In genomic region chr21:38622827-38623209, GRCh38 we compare ENCODE assay signal across 2 cellular contexts.
A peak's percentile ranks its signal among the peaks of the same experiment; 100 is the strongest.
TF ChIP-seq lines count a peak whose summit lies in the region.

No MANE protein-coding gene starts in this region.

TF ChIP-seq in HepG2, 621 proteins besides CTCF, POLR2A, EP300 and RAD21:
- no peak for TF ChIP-seq FOXK2 (IDR thresholded peaks at IDR 0.05)
- no peak for TF ChIP-seq TEAD2 (CRISPR knock-in tag; IDR thresholded peaks at IDR 0.05)
- no peak for TF ChIP-seq KLF13 (CRISPR knock-in tag; IDR thresholded peaks at IDR 0.05)
- TF ChIP-seq ZNF670 (CRISPR knock-in tag; IDR thresholded peaks at IDR 0.05; ENCODE audit: borderline replicate concordance): no peak
- TF ChIP-seq FOXA1 (IDR thresholded peaks at IDR 0.05): 0 out of 2 replicates have a peak, but pooled peaks have one; percentile 2
- TF ChIP-seq FOXA1 (CRISPR knock-in tag; IDR thresholded peaks at IDR 0.05): no peak
- no peak for TF ChIP-seq ZNF512 (CRISPR knock-in tag; IDR thresholded peaks at IDR 0.05)

TF ChIP-seq in H1, 55 proteins besides CTCF, POLR2A, EP300 and RAD21:
- TF ChIP-seq YY1 (IDR thresholded peaks at IDR 0.05; ENCODE audit: low read depth, low read length): no peak
- TF ChIP-seq MAFK (IDR thresholded peaks at IDR 0.05; ENCODE audit: low read depth, low read length): no peak
- no peak for TF ChIP-seq HDAC2 (IDR thresholded peaks at IDR 0.05; ENCODE audit: borderline replicate concordance in 1 of 2, low read depth in 2 of 2, low read length in 2 of 2)
- no peak for TF ChIP-seq GTF2F1 (IDR thresholded peaks at IDR 0.05; ENCODE audit: borderline replicate concordance, low read depth, low read length)
- no peak for TF ChIP-seq EGR1 (IDR thresholded peaks at IDR 0.05; ENCODE audit: borderline replicate concordance, low read depth, low read length)
- no peak for TF ChIP-seq POU5F1 (IDR thresholded peaks at IDR 0.05; ENCODE audit: low read depth, low read length)
- TF ChIP-seq TAF7 (optimal IDR thresholded peaks at IDR 0.05; ENCODE audit: borderline replicate concordance, low read depth, low read length): no peak
- TF ChIP-seq CBX8 (IDR thresholded peaks at IDR 0.05; ENCODE audit: borderline replicate concordance, low read depth, low read length): no peak
- TF ChIP-seq E2F6 (IDR thresholded peaks at IDR 0.05): no peak
- TF ChIP-seq EZH2 (IDR thresholded peaks at IDR 0.05; ENCODE audit: low read depth, low read length, severe bottlenecking): no peak
- no peak for TF ChIP-seq BCL11A (IDR thresholded peaks at IDR 0.05; ENCODE audit: low read depth in 2 of 2, low read length in 2 of 2)
- no peak for TF ChIP-seq RNF2 (IDR thresholded peaks at IDR 0.05; ENCODE audit: borderline replicate concordance, low read depth, low read length, missing control alignments, poor library complexity, severe bottlenecking)
- TF ChIP-seq ASH2L (IDR thresholded peaks at IDR 0.05; ENCODE audit: low read length): no peak
- TF ChIP-seq TEAD4 (IDR thresholded peaks at IDR 0.05; ENCODE audit: low read depth, low read length): no peak
- TF ChIP-seq CBX5 (IDR thresholded peaks at IDR 0.05; ENCODE audit: low read depth, low read length): no peak
- TF ChIP-seq ZNF274 (IDR thresholded peaks at IDR 0.05; ENCODE audit: borderline replicate concordance, extremely low read depth, low read length): no peak
- TF ChIP-seq HDAC6 (IDR thresholded peaks at IDR 0.05; ENCODE audit: low read depth, low read length): no peak
- TF ChIP-seq BRCA1 (IDR thresholded peaks at IDR 0.05; ENCODE audit: low read depth, low read length): no peak
- TF ChIP-seq SP1 (IDR thresholded peaks at IDR 0.05; ENCODE audit: low read depth, low read length): no peak
- no peak for TF ChIP-seq USF2 (IDR thresholded peaks at IDR 0.05; ENCODE audit: low read length)
